Comparison of ENCODE assay signal across 1 cellular context in the genomic region with DNA sequence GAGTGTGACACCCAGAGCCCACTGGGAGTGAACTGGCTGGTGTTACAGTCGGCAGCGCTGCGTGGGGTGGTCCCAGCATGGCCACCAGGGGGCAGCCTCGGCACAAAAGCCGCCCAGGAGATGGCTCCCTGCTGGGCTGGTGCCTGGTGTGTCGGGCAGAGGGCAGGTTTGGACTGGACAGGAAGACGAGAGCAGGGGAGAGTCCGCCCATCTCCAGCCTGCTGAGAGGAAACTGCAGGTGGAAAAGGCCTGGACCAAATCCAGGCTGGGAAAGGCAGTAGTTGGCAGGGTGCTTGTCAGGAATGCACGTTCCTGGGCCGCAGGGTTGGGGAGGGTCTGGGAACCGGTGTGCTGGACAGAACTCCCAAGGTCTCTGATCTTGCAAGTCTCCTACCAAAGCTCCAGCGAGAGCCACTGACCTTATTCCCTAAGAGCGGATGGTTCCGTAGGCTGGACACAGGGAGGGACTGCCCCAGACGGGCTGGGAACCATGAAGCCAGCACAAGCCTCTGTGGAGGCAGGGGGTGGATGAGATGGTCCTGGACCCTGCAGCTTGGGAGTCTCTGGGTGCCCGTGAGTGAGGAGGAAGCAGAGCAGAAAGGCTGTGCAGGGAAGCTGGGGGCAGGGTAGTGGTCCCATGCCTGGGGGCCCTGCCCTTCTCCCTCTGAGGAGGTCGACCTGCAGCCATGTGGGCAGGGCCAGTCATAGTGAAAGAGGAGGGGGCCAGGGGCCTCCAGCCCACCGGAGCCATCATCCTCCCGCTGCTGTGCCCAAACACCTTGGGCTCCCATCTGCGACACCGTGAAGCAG.
TF ChIP-seq lines count a peak whose summit lies in the region.

No MANE protein-coding gene starts in this region.

TF ChIP-seq in GM12878, 131 proteins besides CTCF, POLR2A, EP300 and RAD21:
- TF ChIP-seq ZNF207 (IDR thresholded peaks at IDR 0.05; ENCODE audit: borderline replicate concordance) (peak; percentile 30; the same call in 1 of the 2 replicates), YY1 (IDR thresholded peaks at IDR 0.05; ENCODE audit: low read depth, low read length) (peak; percentile 80), NBN (IDR thresholded peaks at IDR 0.05) (peak; percentile 49; the same call in 1 of the 2 replicates), SUZ12 (IDR thresholded peaks at IDR 0.05; ENCODE audit: unreplicated experiment) (no peak), SMC3 (IDR thresholded peaks at IDR 0.05; ENCODE audit: borderline replicate concordance, low read length) (peak; percentile 99)
- TF ChIP-seq, protein P1, sequence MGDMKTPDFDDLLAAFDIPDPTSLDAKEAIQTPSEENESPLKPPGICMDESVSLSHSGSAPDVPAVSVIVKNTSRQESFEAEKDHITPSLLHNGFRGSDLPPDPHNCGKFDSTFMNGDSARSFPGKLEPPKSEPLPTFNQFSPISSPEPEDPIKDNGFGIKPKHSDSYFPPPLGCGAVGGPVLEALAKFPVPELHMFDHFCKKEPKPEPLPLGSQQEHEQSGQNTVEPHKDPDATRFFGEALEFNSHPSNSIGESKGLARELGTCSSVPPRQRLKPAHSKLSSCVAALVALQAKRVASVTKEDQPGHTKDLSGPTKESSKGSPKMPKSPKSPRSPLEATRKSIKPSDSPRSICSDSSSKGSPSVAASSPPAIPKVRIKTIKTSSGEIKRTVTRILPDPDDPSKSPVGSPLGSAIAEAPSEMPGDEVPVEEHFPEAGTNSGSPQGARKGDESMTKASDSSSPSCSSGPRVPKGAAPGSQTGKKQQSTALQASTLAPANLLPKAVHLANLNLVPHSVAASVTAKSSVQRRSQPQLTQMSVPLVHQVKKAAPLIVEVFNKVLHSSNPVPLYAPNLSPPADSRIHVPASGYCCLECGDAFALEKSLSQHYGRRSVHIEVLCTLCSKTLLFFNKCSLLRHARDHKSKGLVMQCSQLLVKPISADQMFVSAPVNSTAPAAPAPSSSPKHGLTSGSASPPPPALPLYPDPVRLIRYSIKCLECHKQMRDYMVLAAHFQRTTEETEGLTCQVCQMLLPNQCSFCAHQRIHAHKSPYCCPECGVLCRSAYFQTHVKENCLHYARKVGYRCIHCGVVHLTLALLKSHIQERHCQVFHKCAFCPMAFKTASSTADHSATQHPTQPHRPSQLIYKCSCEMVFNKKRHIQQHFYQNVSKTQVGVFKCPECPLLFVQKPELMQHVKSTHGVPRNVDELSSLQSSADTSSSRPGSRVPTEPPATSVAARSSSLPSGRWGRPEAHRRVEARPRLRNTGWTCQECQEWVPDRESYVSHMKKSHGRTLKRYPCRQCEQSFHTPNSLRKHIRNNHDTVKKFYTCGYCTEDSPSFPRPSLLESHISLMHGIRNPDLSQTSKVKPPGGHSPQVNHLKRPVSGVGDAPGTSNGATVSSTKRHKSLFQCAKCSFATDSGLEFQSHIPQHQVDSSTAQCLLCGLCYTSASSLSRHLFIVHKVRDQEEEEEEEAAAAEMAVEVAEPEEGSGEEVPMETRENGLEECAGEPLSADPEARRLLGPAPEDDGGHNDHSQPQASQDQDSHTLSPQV (IDR thresholded peaks at IDR 0.05) = peak; percentile 55; the same call in 1 of the 2 replicates
